Comparison of ENCODE assay signal across 1 cellular context in the genomic region with DNA sequence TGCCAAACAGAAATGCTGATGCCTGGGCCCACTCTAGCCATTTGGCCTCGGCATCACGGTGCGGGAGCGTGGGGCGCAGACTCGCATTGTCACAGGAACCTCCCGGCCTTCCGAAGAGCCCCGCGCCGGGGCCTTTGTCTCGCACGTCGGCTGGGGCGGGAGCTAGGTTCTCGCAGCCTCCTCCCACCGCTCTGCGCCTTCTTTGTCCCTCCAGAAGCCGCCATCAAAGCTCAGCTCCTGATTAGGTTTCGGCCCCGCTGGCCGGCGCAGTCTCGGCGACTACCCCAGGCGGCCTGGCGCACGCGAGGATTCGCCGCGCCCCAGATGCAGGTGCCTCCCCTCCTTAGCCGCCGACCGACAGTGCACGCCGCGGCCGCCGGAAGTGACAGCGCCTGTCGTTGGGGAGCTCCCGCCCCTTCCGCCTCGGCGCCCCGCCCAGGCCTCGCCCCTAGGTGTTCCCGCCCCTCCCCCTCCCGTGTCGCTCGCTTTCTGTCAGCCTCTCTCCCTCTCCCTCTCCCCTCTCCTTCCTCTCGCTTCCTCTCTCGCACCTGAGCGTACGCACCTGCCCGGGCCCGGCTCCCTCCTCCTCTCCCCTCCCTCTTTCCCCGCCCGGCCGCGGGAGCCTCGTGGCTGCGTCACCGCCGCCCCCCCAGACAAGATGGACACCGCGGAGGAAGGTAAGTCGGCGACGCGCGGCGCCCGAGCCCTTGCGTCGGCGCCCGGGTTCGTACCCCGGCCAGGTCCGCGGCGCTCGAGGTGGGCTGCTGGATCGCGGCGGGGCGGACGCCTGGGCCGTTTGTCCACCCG.
A peak's percentile ranks its signal among the peaks of the same experiment; 100 is the strongest.
TF ChIP-seq lines count a peak whose summit lies in the region.

A gene with protein sequence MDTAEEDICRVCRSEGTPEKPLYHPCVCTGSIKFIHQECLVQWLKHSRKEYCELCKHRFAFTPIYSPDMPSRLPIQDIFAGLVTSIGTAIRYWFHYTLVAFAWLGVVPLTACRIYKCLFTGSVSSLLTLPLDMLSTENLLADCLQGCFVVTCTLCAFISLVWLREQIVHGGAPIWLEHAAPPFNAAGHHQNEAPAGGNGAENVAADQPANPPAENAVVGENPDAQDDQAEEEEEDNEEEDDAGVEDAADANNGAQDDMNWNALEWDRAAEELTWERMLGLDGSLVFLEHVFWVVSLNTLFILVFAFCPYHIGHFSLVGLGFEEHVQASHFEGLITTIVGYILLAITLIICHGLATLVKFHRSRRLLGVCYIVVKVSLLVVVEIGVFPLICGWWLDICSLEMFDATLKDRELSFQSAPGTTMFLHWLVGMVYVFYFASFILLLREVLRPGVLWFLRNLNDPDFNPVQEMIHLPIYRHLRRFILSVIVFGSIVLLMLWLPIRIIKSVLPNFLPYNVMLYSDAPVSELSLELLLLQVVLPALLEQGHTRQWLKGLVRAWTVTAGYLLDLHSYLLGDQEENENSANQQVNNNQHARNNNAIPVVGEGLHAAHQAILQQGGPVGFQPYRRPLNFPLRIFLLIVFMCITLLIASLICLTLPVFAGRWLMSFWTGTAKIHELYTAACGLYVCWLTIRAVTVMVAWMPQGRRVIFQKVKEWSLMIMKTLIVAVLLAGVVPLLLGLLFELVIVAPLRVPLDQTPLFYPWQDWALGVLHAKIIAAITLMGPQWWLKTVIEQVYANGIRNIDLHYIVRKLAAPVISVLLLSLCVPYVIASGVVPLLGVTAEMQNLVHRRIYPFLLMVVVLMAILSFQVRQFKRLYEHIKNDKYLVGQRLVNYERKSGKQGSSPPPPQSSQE (plus strand): TSS at position 455 of the 807 bp plus-strand sequence. CDS start 204 bp downstream, at position 659.

TF ChIP-seq in HepG2, 621 proteins besides CTCF, POLR2A, EP300 and RAD21 (continued from another document and continues in another):
- TF ChIP-seq ZNF260 (CRISPR knock-in tag; IDR thresholded peaks at IDR 0.05; ENCODE audit: borderline replicate concordance, low read depth) (no peak), ZNF350 (CRISPR knock-in tag; IDR thresholded peaks at IDR 0.05; ENCODE audit: borderline replicate concordance, low read depth) (peak; percentile 91), MXI1 (IDR thresholded peaks at IDR 0.05; ENCODE audit: borderline replicate concordance, low read depth, low read length) (peak; percentile 90; the same call in 2 of the 3 replicates), PAWR (CRISPR knock-in tag; IDR thresholded peaks at IDR 0.05; ENCODE audit: borderline replicate concordance) (no peak), ZNF580 (CRISPR knock-in tag; IDR thresholded peaks at IDR 0.05; ENCODE audit: borderline replicate concordance, low read depth) (peak; percentile 88; the same call in 1 of the 2 replicates), AKNA (CRISPR knock-in tag; IDR thresholded peaks at IDR 0.05; ENCODE audit: borderline replicate concordance) (peak; percentile 67; the same call in 1 of the 2 replicates), ZNF772 (CRISPR knock-in tag; IDR thresholded peaks at IDR 0.05) (peak; percentile 90; the same call in 1 of the 2 replicates), CBX1 (IDR thresholded peaks at IDR 0.05; ENCODE audit: low read depth) (peak; percentile 56), ZNF550 (CRISPR knock-in tag; IDR thresholded peaks at IDR 0.05; ENCODE audit: borderline replicate concordance) (peak; percentile 62), EHMT2 (IDR thresholded peaks at IDR 0.05; ENCODE audit: borderline replicate concordance, low read depth, low read length) (no peak), ZNF737 (CRISPR knock-in tag; IDR thresholded peaks at IDR 0.05; ENCODE audit: borderline replicate concordance) (peak; percentile 76; the same call in 1 of the 2 replicates), PAX8 (CRISPR knock-in tag; IDR thresholded peaks at IDR 0.05; ENCODE audit: borderline replicate concordance) (no peak), ZNF44 (CRISPR knock-in tag; IDR thresholded peaks at IDR 0.05) (no peak), ZNF20 (CRISPR knock-in tag; IDR thresholded peaks at IDR 0.05) (peak; percentile 88; the same call in 1 of the 2 replicates), CHD4 (IDR thresholded peaks at IDR 0.05; ENCODE audit: borderline replicate concordance, low read length) (no peak), RERE (CRISPR knock-in tag; IDR thresholded peaks at IDR 0.05; ENCODE audit: low read depth) (0 out of 2 replicates have a peak, but pooled peaks have one; percentile 29), SETDB1 (CRISPR knock-in tag; IDR thresholded peaks at IDR 0.05; ENCODE audit: borderline replicate concordance) (no peak), ZNF619 (CRISPR knock-in tag; IDR thresholded peaks at IDR 0.05) (peak; percentile 61; the same call in 1 of the 2 replicates), ZNF557 (CRISPR knock-in tag; IDR thresholded peaks at IDR 0.05) (peak; percentile 78; the same call in 1 of the 2 replicates), ZNF766 (CRISPR knock-in tag; IDR thresholded peaks at IDR 0.05; ENCODE audit: borderline replicate concordance) (peak; percentile 85), ZNF747 (CRISPR knock-in tag; IDR thresholded peaks at IDR 0.05; ENCODE audit: borderline replicate concordance) (peak; percentile 72; the same call in 1 of the 2 replicates), GATAD1 (CRISPR knock-in tag; IDR thresholded peaks at IDR 0.05) (peak; percentile 79), SNAI1 (CRISPR knock-in tag; IDR thresholded peaks at IDR 0.05; ENCODE audit: borderline replicate concordance) (peak; percentile 92; the same call in 1 of the 2 replicates)
- TF ChIP-seq, protein P1, sequence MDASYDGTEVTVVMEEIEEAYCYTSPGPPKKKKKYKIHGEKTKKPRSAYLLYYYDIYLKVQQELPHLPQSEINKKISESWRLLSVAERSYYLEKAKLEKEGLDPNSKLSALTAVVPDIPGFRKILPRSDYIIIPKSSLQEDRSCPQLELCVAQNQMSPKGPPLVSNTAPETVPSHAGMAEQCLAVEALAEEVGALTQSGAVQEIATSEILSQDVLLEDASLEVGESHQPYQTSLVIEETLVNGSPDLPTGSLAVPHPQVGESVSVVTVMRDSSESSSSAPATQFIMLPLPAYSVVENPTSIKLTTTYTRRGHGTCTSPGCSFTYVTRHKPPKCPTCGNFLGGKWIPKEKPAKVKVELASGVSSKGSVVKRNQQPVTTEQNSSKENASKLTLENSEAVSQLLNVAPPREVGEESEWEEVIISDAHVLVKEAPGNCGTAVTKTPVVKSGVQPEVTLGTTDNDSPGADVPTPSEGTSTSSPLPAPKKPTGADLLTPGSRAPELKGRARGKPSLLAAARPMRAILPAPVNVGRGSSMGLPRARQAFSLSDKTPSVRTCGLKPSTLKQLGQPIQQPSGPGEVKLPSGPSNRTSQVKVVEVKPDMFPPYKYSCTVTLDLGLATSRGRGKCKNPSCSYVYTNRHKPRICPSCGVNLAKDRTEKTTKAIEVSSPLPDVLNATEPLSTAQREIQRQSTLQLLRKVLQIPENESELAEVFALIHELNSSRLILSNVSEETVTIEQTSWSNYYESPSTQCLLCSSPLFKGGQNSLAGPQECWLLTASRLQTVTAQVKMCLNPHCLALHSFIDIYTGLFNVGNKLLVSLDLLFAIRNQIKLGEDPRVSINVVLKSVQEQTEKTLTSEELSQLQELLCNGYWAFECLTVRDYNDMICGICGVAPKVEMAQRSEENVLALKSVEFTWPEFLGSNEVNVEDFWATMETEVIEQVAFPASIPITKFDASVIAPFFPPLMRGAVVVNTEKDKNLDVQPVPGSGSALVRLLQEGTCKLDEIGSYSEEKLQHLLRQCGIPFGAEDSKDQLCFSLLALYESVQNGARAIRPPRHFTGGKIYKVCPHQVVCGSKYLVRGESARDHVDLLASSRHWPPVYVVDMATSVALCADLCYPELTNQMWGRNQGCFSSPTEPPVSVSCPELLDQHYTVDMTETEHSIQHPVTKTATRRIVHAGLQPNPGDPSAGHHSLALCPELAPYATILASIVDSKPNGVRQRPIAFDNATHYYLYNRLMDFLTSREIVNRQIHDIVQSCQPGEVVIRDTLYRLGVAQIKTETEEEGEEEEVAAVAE (CRISPR knock-in tag; IDR thresholded peaks at IDR 0.05; ENCODE audit: borderline replicate concordance), result no peak
- TF ChIP-seq, protein P2, sequence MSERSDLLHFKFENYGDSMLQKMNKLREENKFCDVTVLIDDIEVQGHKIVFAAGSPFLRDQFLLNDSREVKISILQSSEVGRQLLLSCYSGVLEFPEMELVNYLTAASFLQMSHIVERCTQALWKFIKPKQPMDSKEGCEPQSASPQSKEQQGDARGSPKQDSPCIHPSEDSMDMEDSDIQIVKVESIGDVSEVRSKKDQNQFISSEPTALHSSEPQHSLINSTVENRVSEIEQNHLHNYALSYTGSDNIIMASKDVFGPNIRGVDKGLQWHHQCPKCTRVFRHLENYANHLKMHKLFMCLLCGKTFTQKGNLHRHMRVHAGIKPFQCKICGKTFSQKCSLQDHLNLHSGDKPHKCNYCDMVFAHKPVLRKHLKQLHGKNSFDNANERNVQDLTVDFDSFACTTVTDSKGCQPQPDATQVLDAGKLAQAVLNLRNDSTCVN (CRISPR knock-in tag; IDR thresholded peaks at IDR 0.05; ENCODE audit: borderline replicate concordance), result peak; percentile 71; the same call in 1 of the 2 replicates
- TF ChIP-seq, protein P3, sequence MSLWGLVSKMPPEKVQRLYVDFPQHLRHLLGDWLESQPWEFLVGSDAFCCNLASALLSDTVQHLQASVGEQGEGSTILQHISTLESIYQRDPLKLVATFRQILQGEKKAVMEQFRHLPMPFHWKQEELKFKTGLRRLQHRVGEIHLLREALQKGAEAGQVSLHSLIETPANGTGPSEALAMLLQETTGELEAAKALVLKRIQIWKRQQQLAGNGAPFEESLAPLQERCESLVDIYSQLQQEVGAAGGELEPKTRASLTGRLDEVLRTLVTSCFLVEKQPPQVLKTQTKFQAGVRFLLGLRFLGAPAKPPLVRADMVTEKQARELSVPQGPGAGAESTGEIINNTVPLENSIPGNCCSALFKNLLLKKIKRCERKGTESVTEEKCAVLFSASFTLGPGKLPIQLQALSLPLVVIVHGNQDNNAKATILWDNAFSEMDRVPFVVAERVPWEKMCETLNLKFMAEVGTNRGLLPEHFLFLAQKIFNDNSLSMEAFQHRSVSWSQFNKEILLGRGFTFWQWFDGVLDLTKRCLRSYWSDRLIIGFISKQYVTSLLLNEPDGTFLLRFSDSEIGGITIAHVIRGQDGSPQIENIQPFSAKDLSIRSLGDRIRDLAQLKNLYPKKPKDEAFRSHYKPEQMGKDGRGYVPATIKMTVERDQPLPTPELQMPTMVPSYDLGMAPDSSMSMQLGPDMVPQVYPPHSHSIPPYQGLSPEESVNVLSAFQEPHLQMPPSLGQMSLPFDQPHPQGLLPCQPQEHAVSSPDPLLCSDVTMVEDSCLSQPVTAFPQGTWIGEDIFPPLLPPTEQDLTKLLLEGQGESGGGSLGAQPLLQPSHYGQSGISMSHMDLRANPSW (CRISPR knock-in tag; IDR thresholded peaks at IDR 0.05; ENCODE audit: borderline replicate concordance), result no peak
